In genomic region chr5:108321341-108321740, GRCh38 we compare ENCODE assay signal across 19 cellular contexts.
DNase-seq lines count a peak whose midpoint lies in the region; TF ChIP-seq lines count a peak whose summit lies in the region.
"Had no signal": no experiment of that assay in that cellular context is flagged by ENCODE, and none has a peak within 500 bp of the region (broad histone marks: within the 10 kb centered on the region; RNA-seq: fewer than 3 reads in every experiment).

No MANE protein-coding gene starts in this region.

- no peaks in the 10 kb centered on the region for H3K36me3 ChIP-seq in breast epithelium
- no peaks in the 10 kb centered on the region for H3K36me3 ChIP-seq in suprapubic skin
- no peaks in the 10 kb centered on the region for H3K36me3 ChIP-seq in sigmoid colon
- H3K36me3 ChIP-seq: BLaER1 had no signal

- no peak overlapping the region for H3K27ac ChIP-seq in breast epithelium
- H3K27ac ChIP-seq in suprapubic skin = no peak overlapping the region
- no peak overlapping the region for H3K27ac ChIP-seq in sigmoid colon
- H3K27ac ChIP-seq: 22Rv1, A549, BLaER1 had no signal

- H3K4me3 ChIP-seq in breast epithelium = no peak overlapping the region
- H3K4me3 ChIP-seq in suprapubic skin = no peak overlapping the region
- no peak overlapping the region for H3K4me3 ChIP-seq in sigmoid colon
- H3K4me3 ChIP-seq: A549, BLaER1, GM12878 had no signal

- TF ChIP-seq POLR2A in breast epithelium (IDR thresholded peaks at IDR 0.05) = no peak
- no peak for TF ChIP-seq POLR2A in suprapubic skin (IDR thresholded peaks at IDR 0.05)
- TF ChIP-seq POLR2A in sigmoid colon (IDR thresholded peaks at IDR 0.05) = no peak

- 90% methylated on average over 1 of the region's 1 CpG for WGBS in suprapubic skin
- 80 to 88% methylated on average over 1 of the region's 1 CpG for WGBS in sigmoid colon, 2 donors

- peaks cover 15% of the 10 kb centered on the region for H3K9me3 Mint-ChIP-seq in MCF 10A (ENCODE audit: unreplicated experiment)
- H3K9me3 Mint-ChIP-seq: H9, IgD-negative memory B cell had no signal

- no peak overlapping the region for H3K27ac Mint-ChIP-seq in MCF 10A (ENCODE audit: low read depth, unreplicated experiment)
- H3K27ac Mint-ChIP-seq: CD14-positive monocyte; CD4-positive, alpha-beta memory T cell; H9; IgD-negative memory B cell had no signal

- no peak for TF ChIP-seq EP300 in suprapubic skin (IDR thresholded peaks at IDR 0.05)
- TF ChIP-seq EP300 in sigmoid colon (IDR thresholded peaks at IDR 0.05) = no peak

- H3K4me1 ChIP-seq in breast epithelium (no peaks in the 10 kb centered on the region), suprapubic skin (no peaks in the 10 kb centered on the region), sigmoid colon (peaks cover 0 to 7% (median under 1%) of the 10 kb centered on the region in 4 donors)
- H3K4me1 ChIP-seq: BLaER1 had no signal

- no peaks in the 10 kb centered on the region for H3K36me3 Mint-ChIP-seq in MCF 10A (ENCODE audit: insufficient read depth, unreplicated experiment)

- intact Hi-C loops in MCF 10A (cut with micrococcal nuclease) = no loop called here
- intact Hi-C loops in breast epithelium (cut with DNase I; ENCODE audit: low total_unique reads) = no loop called here
- intact Hi-C loops in sigmoid colon (cut with DNase I) = no loop called here

- H3K4me1 Mint-ChIP-seq in MCF 10A (ENCODE audit: insufficient read depth, unreplicated experiment) = peaks cover 6% of the 10 kb centered on the region
- H3K4me1 Mint-ChIP-seq: CD14-positive monocyte, H9 had no signal

- H3K27me3 ChIP-seq in breast epithelium (no peaks in the 10 kb centered on the region), suprapubic skin (no peaks in the 10 kb centered on the region), sigmoid colon (no peaks in the 10 kb centered on the region)
- H3K27me3 ChIP-seq: BLaER1 had no signal

- DNase-seq in MCF 10A (ENCODE audit: unreplicated experiment) (peak; percentile 58), breast epithelium (ENCODE audit: low spot score in 2 of 2) (no peak), fibroblast of gingiva (ENCODE audit: low read depth) (peak; percentile 64), renal cortical epithelial cell (ENCODE audit: low read depth) (peak; percentile 6), suprapubic skin (ENCODE audit: low spot score in 2 of 2) (no peak), NCI-H1092 (lab: John Stamatoyannopoulos, UW) (no peak), sigmoid colon (no peak)
- DNase-seq: AML-193; CD4-positive, alpha-beta memory T cell; DMS153; DMS79; GF-D8; H9 had no signal

- H3K27me3 Mint-ChIP-seq in MCF 10A (ENCODE audit: insufficient read depth, unreplicated experiment) = no peaks in the 10 kb centered on the region
- H3K27me3 Mint-ChIP-seq: CD4-positive, alpha-beta memory T cell; IgD-negative memory B cell had no signal

- H3K9me3 ChIP-seq in breast epithelium (no peaks in the 10 kb centered on the region), suprapubic skin (no peaks in the 10 kb centered on the region), sigmoid colon (no peaks in the 10 kb centered on the region)
- H3K9me3 ChIP-seq: A549, BLaER1 had no signal

- POLR2A ChIA-PET in MCF 10A (lab: Yijun Ruan, JAX) = interaction anchor here (0.6 kb wide), 1 partner anchor 66 kb away, joined by 3 read pairs; no protein-coding TSS in a partner anchor

- TF ChIP-seq CTCF in MCF 10A (IDR thresholded peaks at IDR 0.05; ENCODE audit: unreplicated experiment) (no peak), breast epithelium (IDR thresholded peaks at IDR 0.05) (no peak), suprapubic skin (IDR thresholded peaks at IDR 0.05) (no peak), sigmoid colon (IDR thresholded peaks at IDR 0.05) (no peak)

- no TSS peak for BruUV-seq in MCF 10A (replicated peaks; lab: Mats Ljungman, UMichigan)

- CTCF ChIA-PET in MCF 10A (lab: Yijun Ruan, JAX) = interaction anchor here (4.7 kb wide), 1 partner anchor 61 kb away, joined by 22 read pairs; no protein-coding TSS in a partner anchor

- no peak overlapping the region for H3K4me3 Mint-ChIP-seq in MCF 10A (ENCODE audit: unreplicated experiment)
- H3K4me3 Mint-ChIP-seq: CD14-positive monocyte; CD4-positive, alpha-beta memory T cell; H9; IgD-negative memory B cell had no signal

Comparison
In these comparisons a context has a peak if more than half of its experiments do, and no peak if none do; other contexts are left out.
1. DNase-seq: peak in MCF 10A (single experiment), fibroblast of gingiva (single experiment) and renal cortical epithelial cell (single experiment); none in breast epithelium (0 of 2), suprapubic skin (0 of 2), NCI-H1092 (single experiment) and sigmoid colon (single experiment).